1 cellular context compared by ENCODE assay signal in genomic region chr9:85263288-85263687, GRCh38.
TF ChIP-seq lines count a peak whose summit lies in the region.

No MANE protein-coding gene starts in this region.

TF ChIP-seq in GM12878, 131 proteins besides CTCF, POLR2A, EP300 and RAD21 (continued from another document):
- TF ChIP-seq E2F8 (IDR thresholded peaks at IDR 0.05; ENCODE audit: low read depth, partially characterized antibody), result no peak
- no peak for TF ChIP-seq SIN3A (IDR thresholded peaks at IDR 0.05; ENCODE audit: low read depth, low read length)
- TF ChIP-seq RUNX3 (IDR thresholded peaks at IDR 0.05; ENCODE audit: low read length), result peak; percentile 29; the same call in 1 of the 2 replicates
- no peak for TF ChIP-seq ZNF207 (IDR thresholded peaks at IDR 0.05; ENCODE audit: borderline replicate concordance)
- TF ChIP-seq HCFC1 (IDR thresholded peaks at IDR 0.05; ENCODE audit: low read length), result no peak
- TF ChIP-seq, protein P1, sequence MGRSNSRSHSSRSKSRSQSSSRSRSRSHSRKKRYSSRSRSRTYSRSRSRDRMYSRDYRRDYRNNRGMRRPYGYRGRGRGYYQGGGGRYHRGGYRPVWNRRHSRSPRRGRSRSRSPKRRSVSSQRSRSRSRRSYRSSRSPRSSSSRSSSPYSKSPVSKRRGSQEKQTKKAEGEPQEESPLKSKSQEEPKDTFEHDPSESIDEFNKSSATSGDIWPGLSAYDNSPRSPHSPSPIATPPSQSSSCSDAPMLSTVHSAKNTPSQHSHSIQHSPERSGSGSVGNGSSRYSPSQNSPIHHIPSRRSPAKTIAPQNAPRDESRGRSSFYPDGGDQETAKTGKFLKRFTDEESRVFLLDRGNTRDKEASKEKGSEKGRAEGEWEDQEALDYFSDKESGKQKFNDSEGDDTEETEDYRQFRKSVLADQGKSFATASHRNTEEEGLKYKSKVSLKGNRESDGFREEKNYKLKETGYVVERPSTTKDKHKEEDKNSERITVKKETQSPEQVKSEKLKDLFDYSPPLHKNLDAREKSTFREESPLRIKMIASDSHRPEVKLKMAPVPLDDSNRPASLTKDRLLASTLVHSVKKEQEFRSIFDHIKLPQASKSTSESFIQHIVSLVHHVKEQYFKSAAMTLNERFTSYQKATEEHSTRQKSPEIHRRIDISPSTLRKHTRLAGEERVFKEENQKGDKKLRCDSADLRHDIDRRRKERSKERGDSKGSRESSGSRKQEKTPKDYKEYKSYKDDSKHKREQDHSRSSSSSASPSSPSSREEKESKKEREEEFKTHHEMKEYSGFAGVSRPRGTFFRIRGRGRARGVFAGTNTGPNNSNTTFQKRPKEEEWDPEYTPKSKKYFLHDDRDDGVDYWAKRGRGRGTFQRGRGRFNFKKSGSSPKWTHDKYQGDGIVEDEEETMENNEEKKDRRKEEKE (IDR thresholded peaks at IDR 0.05), result no peak
- TF ChIP-seq MYB (IDR thresholded peaks at IDR 0.05; ENCODE audit: borderline replicate concordance, low read depth, low read length), result no peak
- TF ChIP-seq JUNB (IDR thresholded peaks at IDR 0.05), result peak; percentile 67
- TF ChIP-seq SMAD5 (IDR thresholded peaks at IDR 0.05; ENCODE audit: low read depth), result no peak
- no peak for TF ChIP-seq POU2F2 (IDR thresholded peaks at IDR 0.05; ENCODE audit: borderline replicate concordance, low read depth, low read length)
- TF ChIP-seq CREM (IDR thresholded peaks at IDR 0.05; ENCODE audit: low read depth), result peak; percentile 40; the same call in 1 of the 2 replicates
- no peak for TF ChIP-seq TCF12 (IDR thresholded peaks at IDR 0.05; ENCODE audit: low read depth, low read length)
- no peak for TF ChIP-seq HDGF (IDR thresholded peaks at IDR 0.05)
- no peak for TF ChIP-seq SRF (IDR thresholded peaks at IDR 0.05; ENCODE audit: low read depth in 2 of 2, low read length in 2 of 2)
- TF ChIP-seq NFIC (IDR thresholded peaks at IDR 0.05; ENCODE audit: low read depth, low read length), result peak; percentile 54; the same call in 1 of the 2 replicates
- TF ChIP-seq, protein P2, sequence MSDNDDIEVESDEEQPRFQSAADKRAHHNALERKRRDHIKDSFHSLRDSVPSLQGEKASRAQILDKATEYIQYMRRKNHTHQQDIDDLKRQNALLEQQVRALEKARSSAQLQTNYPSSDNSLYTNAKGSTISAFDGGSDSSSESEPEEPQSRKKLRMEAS (IDR thresholded peaks at IDR 0.05; ENCODE audit: low read depth, low read length), result no peak
- no peak for TF ChIP-seq MTA3 (IDR thresholded peaks at IDR 0.05; ENCODE audit: borderline replicate concordance, low read length)
- TF ChIP-seq POLR2AphosphoS5 (IDR thresholded peaks at IDR 0.05; ENCODE audit: low read length), result no peak
- no peak for TF ChIP-seq ZNF592 (IDR thresholded peaks at IDR 0.05)
- no peak for TF ChIP-seq PAX5 (IDR thresholded peaks at IDR 0.05; ENCODE audit: borderline replicate concordance, low read depth, low read length)
- no peak for TF ChIP-seq ZNF384 (IDR thresholded peaks at IDR 0.05; ENCODE audit: borderline replicate concordance, low read depth, low read length)
- TF ChIP-seq MEF2A (IDR thresholded peaks at IDR 0.05; ENCODE audit: insufficient read depth, low read depth, low read length), result no peak
- no peak for TF ChIP-seq FOXK2 (IDR thresholded peaks at IDR 0.05)
- TF ChIP-seq GABPA (IDR thresholded peaks at IDR 0.05; ENCODE audit: low read depth), result no peak
- no peak for TF ChIP-seq NR2C2 (IDR thresholded peaks at IDR 0.05; ENCODE audit: borderline replicate concordance, control insufficient read depth, insufficient read length, low read depth)
